ENCODE assay signal across 12 cellular contexts in genomic region chr1:30753660-30754123, GRCh38. TPM values are rescaled to one million over a fixed set of nuclear protein-coding genes. Genes with fewer than 3 reads are reported as not detected.
A peak's percentile ranks its signal among the peaks of the same experiment; 100 is the strongest.
DNase-seq lines count a peak whose midpoint lies in the region; ATAC-seq lines count a peak whose summit lies in the region.
"Had no signal": no experiment of that assay in that cellular context is flagged by ENCODE, and none has a peak within 500 bp of the region (broad histone marks: within the 10 kb centered on the region; RNA-seq: fewer than 3 reads in every experiment).

No MANE protein-coding gene starts in this region.

- no peaks in the 10 kb centered on the region for H3K27me3 Mint-ChIP-seq in activated naive CD8-positive, alpha-beta T cell treated with anti-CD3 and anti-CD28 coated beads, Interleukin-2, amount 10 ng/mL, durations not matched to agents 7 days and 5 days
- H3K27me3 Mint-ChIP-seq in stimulated activated memory B cell treated with anti-CD40 and anti-IgM and Interleukin-4, amounts not matched to agents 10 μg/mL and 1 μg/mL and 100 μg/mL, for 72 hours: no peaks in the 10 kb centered on the region

- peak; percentile 19 for DNase-seq in SKM-1 treated with dmso at 0.1 percent for 144 hours (lab: John Stamatoyannopoulos, UW; ENCODE audit: unreplicated experiment)
- DNase-seq in SKM-1 (lab: John Stamatoyannopoulos, UW; ENCODE audit: unreplicated experiment): no peak
- DNase-seq in NAMALWA (ENCODE audit: low spot score): peak; percentile 88
- DNase-seq in activated naive CD8-positive, alpha-beta T cell treated with anti-CD3 and anti-CD28 coated beads, Interleukin-2, amount 10 ng/mL, durations not matched to agents 7 days and 5 days: no peak
- no peak for DNase-seq in H4 (ENCODE audit: low spot score)
- DNase-seq in left ventricle myocardium superior: no peak
- no peak for DNase-seq in NCI-H526 (lab: John Stamatoyannopoulos, UW)
- DNase-seq: DMS79 treated with DMSO at 0.1 percent for 48 hours had no signal

- no peaks in the 10 kb centered on the region for H3K9me3 Mint-ChIP-seq in activated naive CD8-positive, alpha-beta T cell treated with anti-CD3 and anti-CD28 coated beads, Interleukin-2, amount 10 ng/mL, durations not matched to agents 7 days and 5 days
- no peaks in the 10 kb centered on the region for H3K9me3 Mint-ChIP-seq in stimulated activated memory B cell treated with anti-CD40 and anti-IgM and Interleukin-4, amounts not matched to agents 10 μg/mL and 1 μg/mL and 100 μg/mL, for 72 hours

- peaks cover 74% of the 10 kb centered on the region for H3K4me1 Mint-ChIP-seq in activated naive CD8-positive, alpha-beta T cell treated with anti-CD3 and anti-CD28 coated beads, Interleukin-2, amount 10 ng/mL, durations not matched to agents 7 days and 5 days
- peaks cover 78% of the 10 kb centered on the region for H3K4me1 Mint-ChIP-seq in stimulated activated memory B cell treated with anti-CD40 and anti-IgM and Interleukin-4, amounts not matched to agents 10 μg/mL and 1 μg/mL and 100 μg/mL, for 72 hours

- no peak for ATAC-seq in activated naive CD8-positive, alpha-beta T cell treated with anti-CD3 and anti-CD28 coated beads, Interleukin-2, amount 10 ng/mL, durations not matched to agents 7 days and 5 days (ENCODE audit: low read depth)
- peak; percentile 18 for ATAC-seq in stimulated activated memory B cell treated with anti-CD40 and anti-IgM and Interleukin-4, amounts not matched to agents 10 μg/mL and 1 μg/mL and 100 μg/mL, for 72 hours
- ATAC-seq in left ventricle myocardium superior: no peak
- ATAC-seq: HCT116 had no signal

- H3K27ac Mint-ChIP-seq in activated naive CD8-positive, alpha-beta T cell treated with anti-CD3 and anti-CD28 coated beads, Interleukin-2, amount 10 ng/mL, durations not matched to agents 7 days and 5 days: peak overlapping the region; percentile 99
- H3K27ac Mint-ChIP-seq in stimulated activated memory B cell treated with anti-CD40 and anti-IgM and Interleukin-4, amounts not matched to agents 10 μg/mL and 1 μg/mL and 100 μg/mL, for 72 hours: peak overlapping the region; percentile 90

- intact Hi-C loops in left ventricle myocardium superior (cut with micrococcal nuclease): no loop called here

- peaks cover 20% of the 10 kb centered on the region for H3K36me3 Mint-ChIP-seq in activated naive CD8-positive, alpha-beta T cell treated with anti-CD3 and anti-CD28 coated beads, Interleukin-2, amount 10 ng/mL, durations not matched to agents 7 days and 5 days
- peaks cover 78% of the 10 kb centered on the region for H3K36me3 Mint-ChIP-seq in stimulated activated memory B cell treated with anti-CD40 and anti-IgM and Interleukin-4, amounts not matched to agents 10 μg/mL and 1 μg/mL and 100 μg/mL, for 72 hours

- POLR2A ChIA-PET in activated naive CD8-positive, alpha-beta T cell treated with anti-CD3 and anti-CD28 coated beads, Interleukin-2, amount 10 ng/mL, durations not matched to agents 7 days and 5 days (lab: Charles Lee): interaction anchor here (1.4 to 11.5 kb wide), 2 partner anchors 8 to 35 kb away, joined by 6 to 284 read pairs; no protein-coding TSS in a partner anchor

- peak overlapping the region; percentile 99 for H3K4me3 Mint-ChIP-seq in activated naive CD8-positive, alpha-beta T cell treated with anti-CD3 and anti-CD28 coated beads, Interleukin-2, amount 10 ng/mL, durations not matched to agents 7 days and 5 days
- peak overlapping the region; percentile 88 for H3K4me3 Mint-ChIP-seq in stimulated activated memory B cell treated with anti-CD40 and anti-IgM and Interleukin-4, amounts not matched to agents 10 μg/mL and 1 μg/mL and 100 μg/mL, for 72 hours

RNA-seq across cellular contexts. Expression of gene LAPTM5, which starts 3.9 kb away (rescaled TPM):
- total RNA-seq in activated naive CD8-positive, alpha-beta T cell treated with anti-CD3 and anti-CD28 coated beads, Interleukin-2, amount 10 ng/mL, durations not matched to agents 7 days and 5 days: 100 to 1,000 TPM; 474 to 485 TPM
- 0.10 TPM in 1 of 2 replicates, not detected in the other for total RNA-seq in H4 (2014; rRNA removed; shearing (Covaris generic))
- total RNA-seq in left ventricle myocardium superior: 23.9 TPM
- total RNA-seq: osteocyte had no signal

RNA-seq across cellular contexts. Expression of gene MATN1, which starts 30.3 kb away (rescaled TPM):
- total RNA-seq in activated naive CD8-positive, alpha-beta T cell treated with anti-CD3 and anti-CD28 coated beads, Interleukin-2, amount 10 ng/mL, durations not matched to agents 7 days and 5 days: under 1 TPM in 1 of 2 experiments, not detected in 1; 0.26 TPM
- total RNA-seq in H4 (2014; rRNA removed; shearing (Covaris generic)): 0.06 and 0.51 TPM in 2 replicates
- not detected for total RNA-seq in left ventricle myocardium superior
- total RNA-seq: cardiac septum had no signal

Comparison
In these comparisons a context has a peak if more than half of its experiments do, and no peak if none do; other contexts are left out.
1. DNase-seq: peak in SKM-1 treated with dmso at 0.1 percent for 144 hours (single experiment) and NAMALWA (single experiment); none in SKM-1 (single experiment), activated naive CD8-positive, alpha-beta T cell treated with anti-CD3 and anti-CD28 coated beads, Interleukin-2, amount 10 ng/mL, durations not matched to agents 7 days and 5 days (single experiment), H4 (single experiment), left ventricle myocardium superior (single experiment) and NCI-H526 (0 of 2).
2. RNA of gene LAPTM5, which starts 3.9 kb away (total RNA-seq): 474 to 485 TPM in activated naive CD8-positive, alpha-beta T cell treated with anti-CD3 and anti-CD28 coated beads, Interleukin-2, amount 10 ng/mL, durations not matched to agents 7 days and 5 days and 23.9 TPM in left ventricle myocardium superior (single experiment); 0.10 TPM in H4; every median in the first group is over 10 times any median in the second.